Comparison of ENCODE assay signal across 8 cellular contexts in genomic region chr15:92733934-92734521, GRCh38.
DNase-seq lines count a peak whose midpoint lies in the region; ATAC-seq and TF ChIP-seq lines count a peak whose summit lies in the region.

No MANE protein-coding gene starts in this region.

- ATAC-seq in lung (ENCODE audit: insufficient read depth, low FRiP score) (peak; percentile 68), GM18502 (IDR thresholded peaks at IDR 0.05; ENCODE audit: poor library complexity, unreplicated experiment) (no peak), HG03439 (IDR thresholded peaks at IDR 0.05; ENCODE audit: unreplicated experiment) (no peak), HG03354 (IDR thresholded peaks at IDR 0.05; ENCODE audit: poor library complexity, severe bottlenecking, unreplicated experiment) (no peak)

- no peak overlapping the region for H3K27ac ChIP-seq in SJCRH30
- H3K27ac ChIP-seq in duodenal mucosa (ENCODE audit: low read depth, low read length), result no peak overlapping the region
- H3K27ac ChIP-seq in lung (ENCODE audit: low read depth in 1 of 2, low read length in 1 of 2), result peak overlapping the region; percentile 63 to 78
- peak overlapping the region; percentile 61 for H3K27ac ChIP-seq in temporal lobe (ENCODE audit: low read depth, low read length)

- WGBS in lung, 2 donors, result 3 to 16% methylated on average over 32 to 33 of the region's 33 CpGs

- H3K36me3 ChIP-seq in GM06990 (ENCODE audit: control insufficient read depth, insufficient read depth, low read length) (no peaks in the 10 kb centered on the region), SJCRH30 (no peaks in the 10 kb centered on the region), duodenal mucosa (ENCODE audit: control insufficient read depth in 1 of 2, insufficient read depth in 2 of 2, low read length in 2 of 2) (no peaks in the 10 kb centered on the region), lung (ENCODE audit: control insufficient read depth in 2 of 2, insufficient read depth in 2 of 2, low read length in 2 of 2) (peaks cover 0 to 2% of the 10 kb centered on the region in 2 donors)

- H3K9me3 ChIP-seq in SJCRH30 (replicated peaks) (peaks cover 8% of the 10 kb centered on the region; the same call in 1 of the 2 replicates), duodenal mucosa (ENCODE audit: control insufficient read depth in 1 of 2, low read length in 2 of 2) (no peaks in the 10 kb centered on the region), lung (ENCODE audit: control insufficient read depth in 2 of 2, insufficient read depth in 1 of 2, low read length in 1 of 2) (no peaks in the 10 kb centered on the region)

- H3K27me3 ChIP-seq in GM06990 (replicated peaks; ENCODE audit: control insufficient read depth, insufficient read depth, low read length) (no peaks in the 10 kb centered on the region), SJCRH30 (no peaks in the 10 kb centered on the region), duodenal mucosa (ENCODE audit: control insufficient read depth in 1 of 2, insufficient read depth in 2 of 2, low read length in 2 of 2) (no peaks in the 10 kb centered on the region), lung (ENCODE audit: control insufficient read depth, insufficient read depth) (no peaks in the 10 kb centered on the region)

- H3K9ac ChIP-seq in duodenal mucosa (ENCODE audit: low read depth in 1 of 2, low read length in 2 of 2), result peak overlapping the region in 1 of 2 donors; percentile 63

- peaks cover 11% of the 10 kb centered on the region for H3K4me1 ChIP-seq in SJCRH30
- peaks cover 0 to 4% of the 10 kb centered on the region in 2 donors for H3K4me1 ChIP-seq in duodenal mucosa (ENCODE audit: control insufficient read depth in 1 of 2, insufficient read depth in 2 of 2, low read length in 2 of 2)
- no peaks in the 10 kb centered on the region for H3K4me1 ChIP-seq in lung (ENCODE audit: control insufficient read depth in 2 of 2, insufficient read depth in 2 of 2, low read length in 2 of 2)

- no peak for DNase-seq in GM06990 (ENCODE audit: extremely low read depth, insufficient read length)
- no peak for DNase-seq in SJCRH30
- DNase-seq in lung (ENCODE audit: low spot score), result peak; percentile 35

- TF ChIP-seq CTCF in GM06990 (IDR thresholded peaks at IDR 0.05; ENCODE audit: insufficient read depth, low read length, poor library complexity, severe bottlenecking) (no peak), lung (IDR thresholded peaks at IDR 0.05; ENCODE audit: control extremely low read depth, extremely low read depth) (no peak)

- H3K4me3 ChIP-seq in GM06990 (replicated peaks; ENCODE audit: low read depth, low read length) (peak overlapping the region; percentile 42), SJCRH30 (peak overlapping the region; percentile 29), duodenal mucosa (ENCODE audit: low read depth in 1 of 2, low read length in 2 of 2) (peak overlapping the region; percentile 65 to 73), lung (no peak overlapping the region)

Comparison
In these comparisons a context has a peak if more than half of its experiments do, and no peak if none do; other contexts are left out.
1. H3K27ac ChIP-seq: peak in lung (2 of 2) and temporal lobe (single experiment); none in SJCRH30 (single experiment) and duodenal mucosa (single experiment).